Comparison of ENCODE assay signal across 8 cellular contexts in genomic region chr6:69796081-69796626, GRCh38. TPM values are rescaled to one million over a fixed set of nuclear protein-coding genes. Genes with fewer than 3 reads are reported as not detected.
DNase-seq lines count a peak whose midpoint lies in the region; ATAC-seq and TF ChIP-seq lines count a peak whose summit lies in the region.

No MANE protein-coding gene starts in this region.

- H3K36me3 ChIP-seq in DND-41 (ENCODE audit: insufficient read depth, low read length) = no peaks in the 10 kb centered on the region; the same call in 1 of the 2 replicates
- H3K36me3 ChIP-seq in RWPE2 (ENCODE audit: low read depth) = no peaks in the 10 kb centered on the region
- H3K36me3 ChIP-seq in breast epithelium = no peaks in the 10 kb centered on the region
- H3K36me3 ChIP-seq in skeletal muscle satellite cell (ENCODE audit: insufficient read depth, low read length) = no peaks in the 10 kb centered on the region

- H3K79me2 ChIP-seq in DND-41 (ENCODE audit: insufficient read depth, low read length) = peaks cover 51% of the 10 kb centered on the region

- H3K27me3 Mint-ChIP-seq in IgD-negative memory B cell (no peaks in the 10 kb centered on the region), immature natural killer cell (ENCODE audit: low read depth in 3 of 3) (peaks cover 0 to 12% (median 9%) of the 10 kb centered on the region in 3 donors)

- ATAC-seq in DND-41 (ENCODE audit: insufficient read depth, low read depth) (peak; percentile 1; the same call in 2 of the 3 replicates), GM21423 (IDR thresholded peaks at IDR 0.05; ENCODE audit: unreplicated experiment) (peak; percentile 26), RWPE2 (ENCODE audit: low read depth) (peak; percentile 76)

- H3K4me1 ChIP-seq in DND-41 (ENCODE audit: insufficient read depth, low read length) (peaks cover 23% of the 10 kb centered on the region), RWPE2 (ENCODE audit: insufficient read depth, poor library complexity, severe bottlenecking) (peaks cover 2% of the 10 kb centered on the region), breast epithelium (peaks cover 0 to 4% of the 10 kb centered on the region in 2 donors), skeletal muscle satellite cell (ENCODE audit: control insufficient read depth, insufficient read depth, low read length) (peaks cover 9% of the 10 kb centered on the region)

- H2AFZ ChIP-seq in DND-41 (ENCODE audit: low read depth, low read length) = peak overlapping the region; percentile 93

- H4K20me1 ChIP-seq in DND-41 (ENCODE audit: insufficient read depth, low read length) = 0 out of 2 replicates have a peak, but pooled peaks cover 2% of the 10 kb centered on the region

- H3K36me3 Mint-ChIP-seq in IgD-negative memory B cell (peaks cover 4% of the 10 kb centered on the region), immature natural killer cell (no peaks in the 10 kb centered on the region)

- H3K9me3 Mint-ChIP-seq in IgD-negative memory B cell (no peaks in the 10 kb centered on the region), immature natural killer cell (no peaks in the 10 kb centered on the region)

- TF ChIP-seq CTCF in DND-41 (IDR thresholded peaks at IDR 0.05; ENCODE audit: borderline replicate concordance, extremely low read depth, low read length, poor library complexity, severe bottlenecking) = no peak
- no peak for TF ChIP-seq CTCF in RWPE2 (IDR thresholded peaks at IDR 0.05; ENCODE audit: poor library complexity, severe bottlenecking)
- TF ChIP-seq CTCF in breast epithelium (IDR thresholded peaks at IDR 0.05) = no peak

- H3K4me3 Mint-ChIP-seq in IgD-negative memory B cell (peak overlapping the region; percentile 94 to 99 (median 96)), immature natural killer cell (peak overlapping the region; percentile 92 to 97 (median 95))

- DNase-seq in DND-41 = no peak
- DNase-seq in RWPE2 (ENCODE audit: low spot score) = peak; percentile 45
- peak; percentile 48 to 66 for DNase-seq in breast epithelium (ENCODE audit: low spot score in 2 of 2)
- DNase-seq in immature natural killer cell = peak; percentile 68 to 70 (median 68)
- no peak for DNase-seq in foreskin melanocyte

- H3K27ac Mint-ChIP-seq in IgD-negative memory B cell = peak overlapping the region; percentile 94 to 99 (median 94)
- H3K27ac Mint-ChIP-seq in immature natural killer cell = peak overlapping the region; percentile 96 to 99 (median 98)

- H3K4me2 ChIP-seq in DND-41 (ENCODE audit: insufficient read depth, low read length) = peak overlapping the region; percentile 69
- peak overlapping the region; percentile 99 for H3K4me2 ChIP-seq in skeletal muscle satellite cell (ENCODE audit: low read length)

- H3K27me3 ChIP-seq in DND-41 (ENCODE audit: insufficient read depth, low read length, poor library complexity) (no peaks in the 10 kb centered on the region), RWPE2 (ENCODE audit: insufficient read depth, poor library complexity, severe bottlenecking) (no peaks in the 10 kb centered on the region), breast epithelium (no peaks in the 10 kb centered on the region), skeletal muscle satellite cell (ENCODE audit: control insufficient read depth, insufficient read depth, low read length) (no peaks in the 10 kb centered on the region)

- intact Hi-C loops in breast epithelium (cut with DNase I; ENCODE audit: low total_unique reads) = no loop called here

- H3K9ac ChIP-seq in DND-41 (ENCODE audit: low read depth, low read length) = peak overlapping the region; percentile 80
- peak overlapping the region; percentile 94 for H3K9ac ChIP-seq in skeletal muscle satellite cell (ENCODE audit: low read depth, low read length)

- H3K4me1 Mint-ChIP-seq in IgD-negative memory B cell (peaks cover 31 to 48% (median 39%) of the 10 kb centered on the region in 3 donors), immature natural killer cell (peaks cover 51 to 56% of the 10 kb centered on the region in 2 donors)

- H3K4me3 ChIP-seq in DND-41 (ENCODE audit: low read depth in 1 of 2, low read length in 2 of 2) = peak overlapping the region; percentile 74 to 76
- peak overlapping the region; percentile 49 for H3K4me3 ChIP-seq in RWPE2 (ENCODE audit: severe bottlenecking)
- H3K4me3 ChIP-seq in breast epithelium = peak overlapping the region; percentile 62 to 84 (median 74)
- peak overlapping the region; percentile 94 for H3K4me3 ChIP-seq in skeletal muscle satellite cell (ENCODE audit: low read length)

- TF ChIP-seq POLR2A in breast epithelium (IDR thresholded peaks at IDR 0.05) = no peak

- peak overlapping the region; percentile 84 for H3K27ac ChIP-seq in DND-41 (ENCODE audit: low read length)
- peak overlapping the region; percentile 72 for H3K27ac ChIP-seq in RWPE2 (ENCODE audit: poor library complexity, severe bottlenecking)
- H3K27ac ChIP-seq in breast epithelium = peak overlapping the region; percentile 96 to 99

- H3K9me3 ChIP-seq in DND-41 (ENCODE audit: insufficient read depth, low read length, severe bottlenecking) (no peaks in the 10 kb centered on the region), RWPE2 (ENCODE audit: severe bottlenecking) (no peaks in the 10 kb centered on the region), breast epithelium (no peaks in the 10 kb centered on the region), skeletal muscle satellite cell (replicated peaks; ENCODE audit: low read length) (no peaks in the 10 kb centered on the region)

RNA-seq across cellular contexts. Expression of gene LMBRD1, which starts 0.7 kb away (rescaled TPM):
- 78.1 TPM for polyA plus RNA-seq in IgD-negative memory B cell
- 10 to 100 TPM; 53.4 to 88.7 (median 75.7) TPM for total RNA-seq in breast epithelium
- polyA plus RNA-seq in immature natural killer cell = 10 to 100 TPM; 30.9 to 49.7 (median 37.2) TPM
- 16.4 and 16.5 TPM in 2 replicates for total RNA-seq in skeletal muscle satellite cell (2012; rRNA removed)

Comparison
In these comparisons a context has a peak if more than half of its experiments do, and no peak if none do; other contexts are left out.
1. ATAC-seq: peak in every context shown above with its lines; median percentile 76 in RWPE2; 26 in GM21423; 1 in DND-41.
2. DNase-seq: peak in RWPE2 (single experiment), breast epithelium (2 of 2) and immature natural killer cell (3 of 3); none in DND-41 (single experiment) and foreskin melanocyte (single experiment).
3. Peak in every context shown above with its lines, with median percentiles within 50 percentile points of each other: H3K27ac ChIP-seq and H3K4me3 ChIP-seq.